In genomic region chr5:127987354-127988148, GRCh38 we compare ENCODE assay signal across 17 cellular contexts.
A peak's percentile ranks its signal among the peaks of the same experiment; 100 is the strongest.
DNase-seq lines count a peak whose midpoint lies in the region; ATAC-seq, FAIRE-seq and TF ChIP-seq lines count a peak whose summit lies in the region.
"Had no signal": no experiment of that assay in that cellular context is flagged by ENCODE, and none has a peak within 500 bp of the region (broad histone marks: within the 10 kb centered on the region; RNA-seq: fewer than 3 reads in every experiment).

No MANE protein-coding gene starts in this region.

- H3K4me3 ChIP-seq in ACC112 (ENCODE audit: low read depth, low read length) (no peak overlapping the region), heart right ventricle (no peak overlapping the region)
- H3K4me3 ChIP-seq: body of pancreas, dorsolateral prefrontal cortex, lung had no signal

- H3K36me3 ChIP-seq in ACC112 (ENCODE audit: insufficient read depth, low read length) (no peaks in the 10 kb centered on the region), heart right ventricle (peaks cover 0 to 5% (median 0%) of the 10 kb centered on the region in 9 donors)

- WGBS in heart right ventricle, 2 donors = 97 to 98% methylated on average over 2 of the region's 2 CpGs

- H3K27ac ChIP-seq in ACC112 (ENCODE audit: low read depth, low read length) (peak overlapping the region; percentile 22), heart right ventricle (peak overlapping the region in 2 of 10 donors; percentile 3 to 46)
- H3K27ac ChIP-seq: body of pancreas, dorsolateral prefrontal cortex had no signal

- H3K4me1 ChIP-seq in ACC112 (ENCODE audit: control insufficient read depth, insufficient read depth, low read length, unreplicated experiment) (peaks cover 23% of the 10 kb centered on the region), heart right ventricle (peaks cover 0 to 14% (median 11%) of the 10 kb centered on the region in 9 donors)

- H3K27me3 ChIP-seq in ACC112 (ENCODE audit: insufficient read depth, low read length) (no peaks in the 10 kb centered on the region), heart right ventricle (no peaks in the 10 kb centered on the region)
- H3K27me3 ChIP-seq: body of pancreas, dorsolateral prefrontal cortex had no signal

- no peak for TF ChIP-seq POLR2A in H54 (IDR thresholded peaks at IDR 0.05; ENCODE audit: low read depth, low read length)

- no peak overlapping the region for H2AFZ ChIP-seq in ACC112 (ENCODE audit: low read length, unreplicated experiment)

- no peak for TF ChIP-seq CTCF in heart right ventricle (IDR thresholded peaks at IDR 0.05)

- intact Hi-C loops in heart right ventricle (cut with DNase I) = no loop called here

- DNase-seq in H54 (ENCODE audit: insufficient read length, low spot score) = no peak
- no peak for DNase-seq in heart right ventricle
- DNase-seq in NCI-H2196 treated with DMSO at 0.1 percent for 48 hours (lab: John Stamatoyannopoulos, UW; ENCODE audit: unreplicated experiment) = no peak
- DNase-seq: activated CD8-positive, alpha-beta T cell treated with anti-CD3 and anti-CD28 coated beads, Interleukin-2, amount 10 ng/mL, durations not matched to agents 7 days and 5 days; activated effector memory CD4-positive, alpha-beta T cell treated with Interleukin-2 at 50 U/mL for 16 hours; dorsolateral prefrontal cortex; H9; NCI-H1417 treated with DMSO at 0.1 percent for 48 hours; nephron progenitor cell; stimulated activated CD4-positive, alpha-beta T cell treated with anti-CD3 and anti-CD28 coated beads, Interleukin-1b, Interleukin-23, amount 100 ng/mL, for 48 hours had no signal

- no peaks in the 10 kb centered on the region for H3K79me2 ChIP-seq in ACC112 (ENCODE audit: control insufficient read depth, insufficient read depth, low read length, unreplicated experiment)

- FAIRE-seq in H54 (lab: Jason Lieb, UNC) = peak; percentile 6

- H3K9me3 ChIP-seq in heart right ventricle = peaks cover 0 to 7% (median 0%) of the 10 kb centered on the region in 11 donors
- H3K9me3 ChIP-seq: body of pancreas had no signal

- ATAC-seq in SK-N-SH treated with all-trans-retinoic acid at 6 μM for 48 hours = peak; percentile 77
- peak in 6 of 8 donors; percentile 28 to 50 (median 34) for ATAC-seq in heart right ventricle
- no peak for ATAC-seq in HG02973 (IDR thresholded peaks at IDR 0.05; ENCODE audit: unreplicated experiment)
- ATAC-seq in esophagus mucosa = no peak
- ATAC-seq in HG03025 (IDR thresholded peaks at IDR 0.05; ENCODE audit: low FRiP score, unreplicated experiment) = no peak
- ATAC-seq: activated CD8-positive, alpha-beta T cell treated with anti-CD3 and anti-CD28 coated beads, Interleukin-2, amount 10 ng/mL, durations not matched to agents 7 days and 5 days; body of pancreas had no signal

TF ChIP-seq in SK-N-SH treated with all-trans-retinoic acid at 6 μM for 48 hours, 23 proteins besides CTCF, POLR2A, EP300 and RAD21:
- TF ChIP-seq ZNF565 (CRISPR knock-in tag; conservative IDR thresholded peaks at IDR 0.05; ENCODE audit: low read depth) = no peak
- no peak for TF ChIP-seq POU6F1 (CRISPR knock-in tag; IDR thresholded peaks at IDR 0.05; ENCODE audit: borderline replicate concordance, low read depth)
- no peak for TF ChIP-seq ZFP30 (CRISPR knock-in tag; IDR thresholded peaks at IDR 0.05)
- no peak for TF ChIP-seq ISL1 (CRISPR knock-in tag; IDR thresholded peaks at IDR 0.05)
- TF ChIP-seq TOX (CRISPR knock-in tag; IDR thresholded peaks at IDR 0.05; ENCODE audit: borderline replicate concordance) = no peak
- TF ChIP-seq PPARA (CRISPR knock-in tag; IDR thresholded peaks at IDR 0.05; ENCODE audit: borderline replicate concordance) = no peak
- TF ChIP-seq ZC3H10 (CRISPR knock-in tag; IDR thresholded peaks at IDR 0.05) = no peak
- TF ChIP-seq CREB5 (CRISPR knock-in tag; IDR thresholded peaks at IDR 0.05; ENCODE audit: low read depth) = no peak
- TF ChIP-seq SNAI2 (CRISPR knock-in tag; IDR thresholded peaks at IDR 0.05) = no peak
- TF ChIP-seq BACH2 (CRISPR knock-in tag; IDR thresholded peaks at IDR 0.05; ENCODE audit: borderline replicate concordance) = no peak
- TF ChIP-seq ZNF70 (CRISPR knock-in tag; IDR thresholded peaks at IDR 0.05) = no peak
- TF ChIP-seq GLIS3 (CRISPR knock-in tag; IDR thresholded peaks at IDR 0.05) = no peak

Comparison
In these comparisons a context has a peak if more than half of its experiments do, and no peak if none do; other contexts are left out.
1. ATAC-seq: peak in SK-N-SH treated with all-trans-retinoic acid at 6 μM for 48 hours (single experiment) and heart right ventricle (6 of 8); none in HG02973 (single experiment), esophagus mucosa (single experiment) and HG03025 (single experiment).